ENCODE assay signal across 24 cellular contexts in the genomic region with DNA sequence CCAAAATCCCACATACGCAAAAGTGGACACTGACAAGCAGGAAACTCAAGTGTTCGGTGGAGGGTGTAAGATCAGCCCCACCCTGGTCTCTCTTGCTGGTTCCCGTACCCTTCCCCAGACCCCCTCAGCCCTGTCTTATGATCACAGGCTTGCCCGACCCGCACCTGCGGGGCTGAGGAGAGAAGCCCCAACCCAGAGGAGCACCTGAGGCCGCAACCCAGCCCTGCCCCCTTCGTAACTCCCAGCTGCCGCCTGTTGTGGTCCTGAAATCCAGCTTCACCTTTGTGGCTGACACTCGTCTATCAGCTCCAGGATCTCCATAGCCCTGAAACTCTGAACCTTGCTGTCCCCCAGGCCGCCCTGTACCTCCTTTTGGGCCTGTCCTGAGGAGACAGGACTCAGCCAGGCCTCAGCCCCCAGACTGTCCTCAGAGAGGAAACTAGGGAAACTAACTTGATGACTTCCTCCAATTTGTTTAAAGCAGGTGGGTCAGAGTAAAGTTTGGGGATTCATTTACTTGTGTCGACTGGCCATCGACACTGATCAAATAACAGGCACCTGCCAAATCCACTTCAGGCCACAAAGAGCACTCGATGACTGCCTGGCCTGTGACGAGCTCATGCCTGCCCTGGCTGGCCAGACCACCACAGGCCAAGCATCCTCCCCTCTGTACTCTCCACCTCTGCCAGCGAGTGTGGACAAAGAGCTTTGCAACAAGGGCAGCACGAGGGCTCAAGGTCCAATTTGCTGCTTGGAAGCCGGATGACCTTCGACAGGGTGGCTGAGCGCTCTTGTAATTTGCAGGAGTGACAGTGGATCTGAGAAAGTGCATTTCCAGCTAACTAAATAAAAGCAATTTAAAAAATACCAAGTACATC. TPM values are rescaled to one million over a fixed set of nuclear protein-coding genes. Genes with fewer than 3 reads are reported as not detected.
DNase-seq lines count a peak whose midpoint lies in the region; ATAC-seq, FAIRE-seq and TF ChIP-seq lines count a peak whose summit lies in the region.
"Had no signal": no experiment of that assay in that cellular context is flagged by ENCODE, and none has a peak within 500 bp of the region (broad histone marks: within the 10 kb centered on the region; RNA-seq: fewer than 3 reads in every experiment).

No MANE protein-coding gene starts in this region.

- in situ Hi-C loops in GM12878 (cut with MboI), result no loop called here

- no peak for FAIRE-seq in GM12878 (lab: Jason Lieb, UNC)
- FAIRE-seq: colon, keratinocyte had no signal

- H3K27ac Mint-ChIP-seq in nephron, result peak overlapping the region in 2 of 3 experiments; percentile 10 to 65
- no peak overlapping the region for H3K27ac Mint-ChIP-seq in activated CD4-positive, alpha-beta T cell treated with anti-CD3 and anti-CD28 coated beads, Interleukin-2, amount 10 ng/mL, durations not matched to agents 24 days and 14 days
- H3K27ac Mint-ChIP-seq: activated CD4-positive, alpha-beta memory T cell treated with anti-CD3 and anti-CD28 coated beads for 36 hours; CD4-positive, alpha-beta T cell; HFFc6 had no signal

- peaks cover 6% of the 10 kb centered on the region for H3K4me1 Mint-ChIP-seq in nephron
- no peaks in the 10 kb centered on the region for H3K4me1 Mint-ChIP-seq in activated CD4-positive, alpha-beta T cell treated with anti-CD3 and anti-CD28 coated beads, Interleukin-2, amount 10 ng/mL, durations not matched to agents 24 days and 14 days
- H3K4me1 Mint-ChIP-seq: activated naive CD4-positive, alpha-beta T cell treated with anti-CD3 and anti-CD28 coated beads, Interleukin-2, amount 50 U/mL, for 24 hours had no signal

- peaks cover 8% of the 10 kb centered on the region for H3K27me3 Mint-ChIP-seq in nephron (ENCODE audit: low read depth)
- H3K27me3 Mint-ChIP-seq in activated CD4-positive, alpha-beta T cell treated with anti-CD3 and anti-CD28 coated beads, Interleukin-2, amount 10 ng/mL, durations not matched to agents 24 days and 14 days, result no peaks in the 10 kb centered on the region
- H3K27me3 Mint-ChIP-seq: activated CD4-positive, alpha-beta memory T cell treated with anti-CD3 and anti-CD28 coated beads for 36 hours; activated naive CD4-positive, alpha-beta T cell treated with anti-CD3 and anti-CD28 coated beads, Interleukin-2, amount 50 U/mL, for 24 hours; CD4-positive, alpha-beta T cell had no signal

- H3K4me2 ChIP-seq in GM12878 (ENCODE audit: control insufficient read depth, insufficient read depth), result no peak overlapping the region

- no peaks in the 10 kb centered on the region for H3K9me3 Mint-ChIP-seq in nephron
- no peaks in the 10 kb centered on the region for H3K9me3 Mint-ChIP-seq in activated CD4-positive, alpha-beta T cell treated with anti-CD3 and anti-CD28 coated beads, Interleukin-2, amount 10 ng/mL, durations not matched to agents 24 days and 14 days
- H3K9me3 Mint-ChIP-seq: activated CD4-positive, alpha-beta memory T cell treated with anti-CD3 and anti-CD28 coated beads for 36 hours; activated naive CD4-positive, alpha-beta T cell treated with anti-CD3 and anti-CD28 coated beads, Interleukin-2, amount 50 U/mL, for 24 hours; CD4-positive, alpha-beta T cell; HFFc6 had no signal

- BruUV-seq in GM12878 (replicated peaks; lab: Mats Ljungman, UMichigan), result TSS peak; percentile 25

- no peak for TF ChIP-seq CTCF in GM12878 (IDR thresholded peaks at IDR 0.05 in 2 of 3, conservative IDR thresholded peaks at IDR 0.05 in 1 of 3; ENCODE audit: control insufficient read depth in 2 of 3, extremely low read depth in 1 of 3, insufficient read depth in 1 of 3, low read depth in 3 of 3, low read length in 3 of 3)
- TF ChIP-seq CTCF in nephron (IDR thresholded peaks at IDR 0.05; ENCODE audit: unreplicated experiment in 3 of 3), result no peak

- WGBS in GM12878 (ENCODE audit: insufficient coverage, insufficient replicate concordance, low lambda C conversion rate, missing lambda C conversion rate), result 94% methylated on average over 20 of the region's 20 CpGs

- no peaks in the 10 kb centered on the region for H3K4me1 ChIP-seq in GM12878 (ENCODE audit: control insufficient read depth, insufficient read depth, low read length)
- H3K4me1 ChIP-seq: vagina had no signal

- CTCF ChIA-PET in GM12878 (lab: Yijun Ruan, JAX), result interaction anchor here (5.4 kb wide), 1 partner anchor 28 kb away, joined by 26 read pairs; no protein-coding TSS in a partner anchor

- RAD21 ChIA-PET in GM12878 (lab: Charles Lee; ENCODE audit: unreplicated experiment), result interaction anchor here (1.2 kb wide), 1 partner anchor 27 kb away, joined by 4 read pairs; no protein-coding TSS in a partner anchor

- TF ChIP-seq RAD21 in GM12878 (IDR thresholded peaks at IDR 0.05; ENCODE audit: insufficient read depth, low read depth, low read length), result no peak

- no peak overlapping the region for H3K27ac ChIP-seq in GM12878 (ENCODE audit: control insufficient read depth, insufficient read depth)
- H3K27ac ChIP-seq: vagina, VCaP had no signal

- DNase-seq in COLO668 (lab: John Stamatoyannopoulos, UW; ENCODE audit: unreplicated experiment) (peak; percentile 85), NCI-H1092 treated with DMSO at 0.1 percent for 48 hours (lab: John Stamatoyannopoulos, UW) (peak; percentile 75), GM12878 (ENCODE audit: low read depth, low spot score) (no peak), T1000 (lab: John Stamatoyannopoulos, UW) (no peak)
- DNase-seq in activated CD4-positive, alpha-beta T cell treated with anti-CD3 and anti-CD28 coated beads, Interleukin-2, amount 10 ng/mL, durations not matched to agents 24 days and 14 days, result no peak
- DNase-seq: activated CD4-positive, alpha-beta memory T cell treated with anti-CD3 and anti-CD28 coated beads for 36 hours; CD4-positive, alpha-beta T cell; EL; HFFc6; hippocampal formation; KBM-7; mucosa of descending colon; NCI-H446; occipital lobe; right cardiac atrium had no signal

- H4K20me1 ChIP-seq in GM12878 (ENCODE audit: control insufficient read depth, insufficient read depth), result no peaks in the 10 kb centered on the region

- peak; percentile 39; the same call in 1 of the 2 replicates for TF ChIP-seq POLR2A in GM12878 (IDR thresholded peaks at IDR 0.05; ENCODE audit: low read depth, low read length)

- intact Hi-C loops in GM12878 (cut with micrococcal nuclease; ENCODE audit: unreplicated experiment), result no loop called here
- intact Hi-C loops in activated CD4-positive, alpha-beta T cell treated with anti-CD3 and anti-CD28 coated beads, Interleukin-2, amount 10 ng/mL, durations not matched to agents 24 days and 14 days (cut with micrococcal nuclease), result no loop called here

- H3K9ac ChIP-seq in GM12878 (ENCODE audit: control insufficient read depth, insufficient read depth, low read length), result no peak overlapping the region

- H3K4me3 ChIP-seq in GM12878, result no peak overlapping the region
- H3K4me3 ChIP-seq: mucosa of descending colon, vagina had no signal

- SMC1A ChIA-PET in GM12878 (lab: Charles Lee; ENCODE audit: uncharacterized antibody, unreplicated experiment), result no interaction called here

- H3K27me3 ChIP-seq in GM12878 (replicated peaks in 1 of 2; ENCODE audit: control insufficient read depth in 2 of 2, insufficient read depth in 2 of 2, low read length in 1 of 2), result no peaks in the 10 kb centered on the region
- H3K27me3 ChIP-seq: vagina had no signal

- H3K9me3 ChIP-seq in GM12878 (replicated peaks; ENCODE audit: control insufficient read depth, insufficient read depth, low read length), result no peaks in the 10 kb centered on the region
- H3K9me3 ChIP-seq: mucosa of descending colon, vagina had no signal

- H3K36me3 ChIP-seq in GM12878 (ENCODE audit: control insufficient read depth in 2 of 2, insufficient read depth in 2 of 2, low read length in 1 of 2), result peaks cover 28 to 29% of the 10 kb centered on the region in 2 experiments

- peaks cover 68% of the 10 kb centered on the region for H3K36me3 Mint-ChIP-seq in nephron (ENCODE audit: low read depth)
- peaks cover 50% of the 10 kb centered on the region for H3K36me3 Mint-ChIP-seq in activated CD4-positive, alpha-beta T cell treated with anti-CD3 and anti-CD28 coated beads, Interleukin-2, amount 10 ng/mL, durations not matched to agents 24 days and 14 days (ENCODE audit: low read depth)

- no peak overlapping the region for H2AFZ ChIP-seq in GM12878 (ENCODE audit: control insufficient read depth, low read depth, low read length)

- ATAC-seq in GM12878 (no peak), GM21423 (IDR thresholded peaks at IDR 0.05; ENCODE audit: unreplicated experiment) (no peak), GM18873 (IDR thresholded peaks at IDR 0.05; ENCODE audit: low FRiP score, unreplicated experiment) (no peak)
- ATAC-seq: mucosa of descending colon, right cardiac atrium, Right ventricle myocardium inferior had no signal

- no peak overlapping the region for H3K4me3 Mint-ChIP-seq in nephron
- no peak overlapping the region for H3K4me3 Mint-ChIP-seq in activated CD4-positive, alpha-beta T cell treated with anti-CD3 and anti-CD28 coated beads, Interleukin-2, amount 10 ng/mL, durations not matched to agents 24 days and 14 days
- H3K4me3 Mint-ChIP-seq: activated CD4-positive, alpha-beta memory T cell treated with anti-CD3 and anti-CD28 coated beads for 36 hours; activated naive CD4-positive, alpha-beta T cell treated with anti-CD3 and anti-CD28 coated beads, Interleukin-2, amount 50 U/mL, for 24 hours; CD4-positive, alpha-beta T cell; HFFc6 had no signal

- H3K79me2 ChIP-seq in GM12878 (ENCODE audit: control insufficient read depth, insufficient read depth, low read length), result no peaks in the 10 kb centered on the region

- TF ChIP-seq EP300 in GM12878 (IDR thresholded peaks at IDR 0.05; ENCODE audit: borderline replicate concordance in 1 of 2, control insufficient read depth in 1 of 2, low read depth in 2 of 2, low read length in 2 of 2), result no peak

- POLR2A ChIA-PET in GM12878 (lab: Charles Lee), result interaction anchor here (0.6 kb wide), 1 partner anchor 14 kb away, joined by 3 read pairs; no protein-coding TSS in a partner anchor

RNA-seq across cellular contexts. Expression of a gene that starts 19.3 kb away (rescaled TPM):
- total RNA-seq in GM12878 (2013; cell fraction: nucleolus; rRNA removed), result 82.1 and 82.8 TPM in 2 replicates
- total RNA-seq in GM12878 (2014; rRNA removed), result 73.5 and 74.6 TPM in 2 replicates
- total RNA-seq in GM12878 (2014; rRNA removed; fragmentation: Illumina TruSeq; extraction: Trizol), result 83.1 and 84.6 TPM in 2 replicates
- total RNA-seq in GM12878 (2021), result 112 and 116 TPM in 2 replicates
- 68.3 TPM for polyA plus RNA-seq in GM12878 (2011; ENCODE audit: low read depth)
- polyA plus RNA-seq in GM12878 (2011; rRNA removed), result 137 and 143 TPM in 2 replicates
- polyA plus RNA-seq in GM12878 (2011; cell fraction: cytosol; rRNA removed), result 121 and 127 TPM in 2 replicates
- polyA plus RNA-seq in GM12878 (2011; cell fraction: nucleus; rRNA removed), result 157 and 179 TPM in 2 replicates
- 78.2 and 83.3 TPM in 2 replicates for polyA plus RNA-seq in GM12878 (2012)
- 118 and 128 TPM in 2 replicates for polyA plus RNA-seq in GM12878 (2014; fragmentation: Illumina TruSeq; extraction: Trizol)
- polyA plus RNA-seq in GM12878 (2014; fragmentation: Nextera tagmentation; extraction: Ambion mirVana), result 10 to 100 TPM; 37.8 to 58.4 TPM
- 96.4 and 104 TPM in 2 replicates for polyA plus RNA-seq in GM12878 (2014; rRNA removed)
- polyA plus RNA-seq in GM12878 (2016; fragmentation: Nextera tagmentation; extraction: Ambion mirVana), result 10 to 100 TPM; 79.9 to 99.6 TPM
- 111 and 176 TPM in 2 replicates for polyA minus RNA-seq in GM12878 (2011; rRNA and poly(A)+ RNA removed)
- polyA minus RNA-seq in GM12878 (2011; cell fraction: cytosol; rRNA and poly(A)+ RNA removed), result 37.4 and 40.8 TPM in 2 replicates
- polyA minus RNA-seq in GM12878 (2011; cell fraction: nucleus; rRNA and poly(A)+ RNA removed), result 65.0 and 110 TPM in 2 replicates
- total RNA-seq in activated CD4-positive, alpha-beta T cell treated with anti-CD3 and anti-CD28 coated beads, Interleukin-2, amount 10 ng/mL, durations not matched to agents 24 days and 14 days, result 125 and 129 TPM in 2 replicates

Comparison
In these comparisons a context has a peak if more than half of its experiments do, and no peak if none do; other contexts are left out.
1. DNase-seq: peak in COLO668 (single experiment) and NCI-H1092 treated with DMSO at 0.1 percent for 48 hours (single experiment); none in GM12878 (single experiment), T1000 (single experiment) and activated CD4-positive, alpha-beta T cell treated with anti-CD3 and anti-CD28 coated beads, Interleukin-2, amount 10 ng/mL, durations not matched to agents 24 days and 14 days (single experiment).